In the genomic region with DNA sequence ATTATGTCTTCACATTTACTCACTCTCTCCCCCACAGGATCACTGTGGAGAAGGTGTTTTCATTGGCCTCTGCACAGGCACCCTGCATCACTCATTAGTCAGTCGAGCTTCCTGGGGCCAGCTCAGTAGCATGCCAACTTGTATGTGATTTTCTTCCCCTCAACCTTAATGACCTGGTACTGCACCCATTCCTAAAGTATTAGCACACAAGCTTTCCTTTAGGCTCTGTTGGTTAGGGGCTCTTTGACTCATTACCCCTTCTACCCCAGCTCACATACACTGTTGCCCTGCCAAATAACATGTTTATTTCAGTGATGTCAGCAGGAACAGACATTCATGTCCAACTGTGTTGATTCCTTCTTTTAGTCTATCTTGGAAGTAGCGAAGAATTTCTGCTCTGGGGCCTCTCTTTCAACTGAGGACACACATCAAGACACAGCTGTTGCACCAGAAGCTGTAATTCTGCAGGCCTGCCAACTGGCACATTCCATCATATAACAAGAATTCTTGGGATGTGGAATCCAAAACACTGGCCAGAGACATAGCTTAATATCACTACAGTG, we compare ENCODE assay signal across 11 cellular contexts.
DNase-seq lines count a peak whose midpoint lies in the region; ATAC-seq and TF ChIP-seq lines count a peak whose summit lies in the region.
"Had no signal": no experiment of that assay in that cellular context is flagged by ENCODE, and none has a peak within 500 bp of the region (broad histone marks: within the 10 kb centered on the region; RNA-seq: fewer than 3 reads in every experiment).

No MANE protein-coding gene starts in this region.

- H3K4me1 ChIP-seq in mesenchymal stem cell (ENCODE audit: control insufficient read depth, insufficient read depth, low read depth, low read length): peaks cover 2% of the 10 kb centered on the region
- no peaks in the 10 kb centered on the region for H3K4me1 ChIP-seq in uterus

- H3K18ac ChIP-seq in mesenchymal stem cell (ENCODE audit: low read depth in 1 of 2, low read length in 2 of 2): peak overlapping the region; percentile 77 to 85

- peak overlapping the region; percentile 35 to 47 for H3K4ac ChIP-seq in mesenchymal stem cell (ENCODE audit: low read depth in 1 of 2, low read length in 2 of 2)

- no peak overlapping the region for H2BK120ac ChIP-seq in mesenchymal stem cell (ENCODE audit: low read depth, low read length)

- WGBS in mesenchymal stem cell: 34% methylated on average over 2 of the region's 2 CpGs

- H4K91ac ChIP-seq in mesenchymal stem cell (ENCODE audit: low read length): peak overlapping the region; percentile 36

- DNase-seq in Right ventricle myocardium inferior (ENCODE audit: missing footprints) (peak; percentile 83), cardiac septum (ENCODE audit: low spot score) (no peak), epithelial cell of esophagus (ENCODE audit: low read depth) (peak; percentile 93), mesenchymal stem cell (peak; percentile 61), uterus (peak; percentile 31 to 42), C1 segment of cervical spinal cord (lab: John Stamatoyannopoulos, UW) (no peak)
- no peak for DNase-seq in activated CD8-positive, alpha-beta memory T cell treated with anti-CD3 and anti-CD28 coated beads, Interleukin-2, amount 50 U/mL, for 4 hours
- DNase-seq: NCI-H524 treated with DMSO at 0.1 percent for 48 hours; stimulated activated naive B cell treated with anti-CD40 and anti-IgM and Interleukin-4, amounts not matched to agents 10 μg/mL and 1 μg/mL and 100 μg/mL, for 72 hours had no signal

- peak overlapping the region; percentile 87 for H3K9ac ChIP-seq in mesenchymal stem cell (ENCODE audit: low read length)

- no peak overlapping the region for H2AK5ac ChIP-seq in mesenchymal stem cell (ENCODE audit: low read length, severe bottlenecking)

- H3K27ac ChIP-seq in mesenchymal stem cell (ENCODE audit: low read length, poor library complexity, severe bottlenecking): peak overlapping the region; percentile 100
- no peak overlapping the region for H3K27ac ChIP-seq in uterus
- H3K27ac ChIP-seq: 22Rv1 had no signal

- H2BK12ac ChIP-seq in mesenchymal stem cell (ENCODE audit: low read length in 2 of 2): peak overlapping the region; percentile 6 to 85

- H3K4me3 ChIP-seq in epithelial cell of esophagus (ENCODE audit: low read length) (no peak overlapping the region), mesenchymal stem cell (ENCODE audit: insufficient read depth in 1 of 2, low read depth in 1 of 2, low read length in 2 of 2) (peak overlapping the region in 1 of 2 experiments; percentile 63), uterus (no peak overlapping the region)

- no peaks in the 10 kb centered on the region for H3K27me3 ChIP-seq in mesenchymal stem cell (ENCODE audit: control insufficient read depth in 1 of 2, insufficient read depth in 1 of 2, low read length in 2 of 2)
- H3K27me3 ChIP-seq in uterus: no peaks in the 10 kb centered on the region

- H3K36me3 ChIP-seq in mesenchymal stem cell (ENCODE audit: control insufficient read depth in 1 of 2, insufficient read depth in 2 of 2, low read depth in 1 of 2, low read length in 2 of 2) (no peaks in the 10 kb centered on the region), uterus (no peaks in the 10 kb centered on the region)

- TF ChIP-seq POLR2A in uterus (IDR thresholded peaks at IDR 0.05): no peak

- H3K79me1 ChIP-seq in mesenchymal stem cell (replicated peaks; ENCODE audit: low read length, poor library complexity, severe bottlenecking): no peaks in the 10 kb centered on the region

- intact Hi-C loops in Right ventricle myocardium inferior (cut with DNase I): no loop called here
- intact Hi-C loops in cardiac septum (cut with DNase I): no loop called here
- intact Hi-C loops in uterus (cut with DNase I; ENCODE audit: low total_unique reads): no loop called here

- peak overlapping the region; percentile 66 for H4K8ac ChIP-seq in mesenchymal stem cell (ENCODE audit: low read length)

- H2AFZ ChIP-seq in mesenchymal stem cell (ENCODE audit: low read depth, low read length): no peak overlapping the region

- ATAC-seq in Right ventricle myocardium inferior: peak; percentile 95
- no peak for ATAC-seq in GM21723 (IDR thresholded peaks at IDR 0.05; ENCODE audit: unreplicated experiment)

- no peak overlapping the region for H2BK15ac ChIP-seq in mesenchymal stem cell (ENCODE audit: low read depth, poor library complexity, severe bottlenecking)

- no peak overlapping the region for H3K4me2 ChIP-seq in mesenchymal stem cell (ENCODE audit: low read length, poor library complexity, severe bottlenecking)

- peak overlapping the region; percentile 71 for H2BK5ac ChIP-seq in mesenchymal stem cell (ENCODE audit: low read depth, low read length, poor library complexity, severe bottlenecking)

- no peak overlapping the region for H3K23ac ChIP-seq in mesenchymal stem cell (ENCODE audit: low read length in 2 of 2)

- TF ChIP-seq CTCF in epithelial cell of esophagus (IDR thresholded peaks at IDR 0.05; ENCODE audit: insufficient read depth, low read depth, low read length, missing control alignments) (no peak), uterus (IDR thresholded peaks at IDR 0.05) (no peak)

- no peak overlapping the region for H3K14ac ChIP-seq in mesenchymal stem cell (ENCODE audit: low read length in 2 of 2)

- H3K9me3 ChIP-seq in mesenchymal stem cell (ENCODE audit: control insufficient read depth, low read length) (no peaks in the 10 kb centered on the region), uterus (no peaks in the 10 kb centered on the region)

Comparison
In these comparisons a context has a peak if more than half of its experiments do, and no peak if none do; other contexts are left out.
1. DNase-seq: peak in Right ventricle myocardium inferior (single experiment), epithelial cell of esophagus (single experiment), mesenchymal stem cell (single experiment) and uterus (2 of 2); none in cardiac septum (single experiment), C1 segment of cervical spinal cord (0 of 14) and activated CD8-positive, alpha-beta memory T cell treated with anti-CD3 and anti-CD28 coated beads, Interleukin-2, amount 50 U/mL, for 4 hours (single experiment).